Comparison of ENCODE assay signal across 8 cellular contexts in the genomic region with DNA sequence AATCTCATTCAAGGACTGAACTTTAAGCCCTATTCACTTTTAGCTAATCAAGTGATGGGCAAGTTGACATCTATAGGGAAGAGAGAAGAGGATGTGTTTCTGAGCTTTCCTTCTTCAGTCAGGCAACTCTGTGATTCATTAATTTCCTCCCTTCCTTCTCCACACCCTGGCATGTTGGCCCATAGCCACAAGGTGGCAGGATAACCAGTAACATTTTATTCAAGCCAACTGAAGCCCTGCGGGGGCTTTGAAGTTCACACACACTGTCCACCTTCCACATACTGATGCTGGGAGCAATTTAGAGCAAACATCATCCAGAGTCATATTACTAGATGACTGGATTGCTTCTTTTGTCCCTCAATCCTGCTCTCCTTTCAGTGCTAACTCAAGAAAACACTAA.
DNase-seq lines count a peak whose midpoint lies in the region; ATAC-seq, FAIRE-seq and TF ChIP-seq lines count a peak whose summit lies in the region.
"Not testable (repeated sequence)": the region's sequence is repeated elsewhere in the genome, so short reads cannot be mapped to it uniquely, and the experiment has no call there.

No MANE protein-coding gene starts in this region.

- DNase-seq in CD4-positive, alpha-beta T cell; RCC 7860 (ENCODE audit: low spot score); naive thymus-derived CD4-positive, alpha-beta T cell: not testable (repeated sequence)

- H3K4me3 Mint-ChIP-seq in CD4-positive, alpha-beta T cell; activated T-helper 17 cell treated with anti-CD3 and anti-CD28 coated beads, Interleukin-2, amount 50 U/mL, for 72 hours; naive thymus-derived CD4-positive, alpha-beta T cell: not testable (repeated sequence)

- not testable (repeated sequence) for H3K36me3 Mint-ChIP-seq in CD4-positive, alpha-beta T cell (ENCODE audit: low read depth); activated T-helper 17 cell treated with anti-CD3 and anti-CD28 coated beads, Interleukin-2, amount 50 U/mL, for 72 hours (ENCODE audit: low read depth); naive thymus-derived CD4-positive, alpha-beta T cell

- ATAC-seq in CD4-positive, alpha-beta T cell (ENCODE audit: poor library complexity) = peak; percentile 52
- peak; percentile 45 for ATAC-seq in GM18909 (IDR thresholded peaks at IDR 0.05; ENCODE audit: poor library complexity, unreplicated experiment)
- peak; percentile 56 for ATAC-seq in GM21576 (IDR thresholded peaks at IDR 0.05; ENCODE audit: unreplicated experiment)
- peak; percentile 83 for ATAC-seq in HG02678 (IDR thresholded peaks at IDR 0.05; ENCODE audit: unreplicated experiment)
- peak; percentile 99 for ATAC-seq in HG03159 (IDR thresholded peaks at IDR 0.05; ENCODE audit: unreplicated experiment)
- ATAC-seq in activated T-helper 17 cell treated with anti-CD3 and anti-CD28 coated beads, Interleukin-2, amount 50 U/mL, for 72 hours (replicated peaks) = peak; percentile 51
- peak; percentile 68 for ATAC-seq in naive thymus-derived CD4-positive, alpha-beta T cell

- not testable (repeated sequence) for H3K27me3 Mint-ChIP-seq in CD4-positive, alpha-beta T cell; activated T-helper 17 cell treated with anti-CD3 and anti-CD28 coated beads, Interleukin-2, amount 50 U/mL, for 72 hours; naive thymus-derived CD4-positive, alpha-beta T cell

- H3K27ac ChIP-seq in CD4-positive, alpha-beta T cell (ENCODE audit: low read depth, low read length); naive thymus-derived CD4-positive, alpha-beta T cell (ENCODE audit: low read depth, low read length): not testable (repeated sequence)

- intact Hi-C loops in CD4-positive, alpha-beta T cell (cut with DNase I, micrococcal nuclease); naive thymus-derived CD4-positive, alpha-beta T cell (cut with micrococcal nuclease): not testable (repeated sequence)

- not testable (repeated sequence) for H3K4me1 Mint-ChIP-seq in CD4-positive, alpha-beta T cell (ENCODE audit: low read depth); activated T-helper 17 cell treated with anti-CD3 and anti-CD28 coated beads, Interleukin-2, amount 50 U/mL, for 72 hours; naive thymus-derived CD4-positive, alpha-beta T cell

- H3K27me3 ChIP-seq in CD4-positive, alpha-beta T cell (ENCODE audit: control insufficient read depth, insufficient read depth, low read length); naive thymus-derived CD4-positive, alpha-beta T cell (ENCODE audit: control insufficient read depth in 2 of 2, insufficient read depth in 2 of 2, low read length in 2 of 2): not testable (repeated sequence)

- not testable (repeated sequence) for H3K36me3 ChIP-seq in naive thymus-derived CD4-positive, alpha-beta T cell (ENCODE audit: control insufficient read depth in 2 of 3, insufficient read depth in 3 of 3, low read length in 3 of 3)

- not testable (repeated sequence) for H3K4me1 ChIP-seq in naive thymus-derived CD4-positive, alpha-beta T cell (ENCODE audit: control insufficient read depth in 2 of 2, insufficient read depth in 2 of 2, low read length in 2 of 2)

- H3K9me3 ChIP-seq in CD4-positive, alpha-beta T cell (ENCODE audit: control insufficient read depth, low read length); naive thymus-derived CD4-positive, alpha-beta T cell (ENCODE audit: control insufficient read depth in 2 of 3, low read length in 3 of 3): not testable (repeated sequence)

- not testable (repeated sequence) for H3K9me3 Mint-ChIP-seq in CD4-positive, alpha-beta T cell; activated T-helper 17 cell treated with anti-CD3 and anti-CD28 coated beads, Interleukin-2, amount 50 U/mL, for 72 hours; naive thymus-derived CD4-positive, alpha-beta T cell

- peak; percentile 65 for FAIRE-seq in RCC 7860 (lab: Jason Lieb, UNC)

- POLR2A ChIA-PET in CD4-positive, alpha-beta T cell (lab: Charles Lee); naive thymus-derived CD4-positive, alpha-beta T cell (lab: Charles Lee): not testable (repeated sequence)

- CTCF ChIA-PET in CD4-positive, alpha-beta T cell (lab: Charles Lee); naive thymus-derived CD4-positive, alpha-beta T cell (lab: Charles Lee): not testable (repeated sequence)

- H3K4me3 ChIP-seq in naive thymus-derived CD4-positive, alpha-beta T cell (ENCODE audit: low read length) = not testable (repeated sequence)

- H3K27ac Mint-ChIP-seq in CD4-positive, alpha-beta T cell; activated T-helper 17 cell treated with anti-CD3 and anti-CD28 coated beads, Interleukin-2, amount 50 U/mL, for 72 hours; naive thymus-derived CD4-positive, alpha-beta T cell: not testable (repeated sequence)

- TF ChIP-seq CTCF in CD4-positive, alpha-beta T cell (IDR thresholded peaks at IDR 0.05) = not testable (repeated sequence)

Comparison
In these comparisons a context has a peak if more than half of its experiments do, and no peak if none do; other contexts are left out.
1. ATAC-seq: peak in every context shown above with its lines; median percentile 99 in HG03159; 83 in HG02678; 68 in naive thymus-derived CD4-positive, alpha-beta T cell; 56 in GM21576; 52 in CD4-positive, alpha-beta T cell; 51 in activated T-helper 17 cell treated with anti-CD3 and anti-CD28 coated beads, Interleukin-2, amount 50 U/mL, for 72 hours; 45 in GM18909.